Comparison of ENCODE assay signal across 21 cellular contexts in genomic region chr10:131834152-131834810, GRCh38.
"Had no signal": no experiment of that assay in that cellular context is flagged by ENCODE, and none has a peak within 500 bp of the region (broad histone marks: within the 10 kb centered on the region; RNA-seq: fewer than 3 reads in every experiment).

No MANE protein-coding gene starts in this region.

- H3K9ac ChIP-seq: parathyroid adenoma had no signal

- H2AFZ ChIP-seq: hepatocyte, parathyroid adenoma had no signal

- H3K27me3 ChIP-seq: hepatocyte, uterus had no signal

- H3K27ac ChIP-seq: coronary artery, esophagus muscularis mucosa, hepatocyte, left ventricle myocardium inferior, parathyroid adenoma, transverse colon, uterus had no signal

- H3K9me3 ChIP-seq: transverse colon, uterus had no signal

- H3K4me1 ChIP-seq: esophagus muscularis mucosa, left ventricle myocardium inferior, parathyroid adenoma, transverse colon, uterus had no signal

- H3K36me3 ChIP-seq: esophagus muscularis mucosa, left ventricle myocardium inferior, transverse colon had no signal

- H3K4me2 ChIP-seq: hepatocyte had no signal

- H3K79me2 ChIP-seq: hepatocyte, parathyroid adenoma had no signal

- DNase-seq: activated CD4-positive, alpha-beta T cell treated with anti-CD3 and anti-CD28 coated beads, Interleukin-2, amount 50 U/mL, for 1 hour; activated CD4-positive, CD25-positive, alpha-beta regulatory T cell treated with anti-CD3 and anti-CD28 coated beads, Interleukin-2, amount 50 U/mL, for 72 hours; activated CD8-positive, alpha-beta T cell treated with anti-CD3 and anti-CD28 coated beads, Interleukin-2, amount 10 ng/mL, durations not matched to agents 7 days and 5 days; activated gamma-delta T cell treated with Interleukin-2 at 50 U/mL for 16 hours; activated T-cell treated with anti-CD3 and anti-CD28 coated beads, Interleukin-2, amount 50 U/mL, for 1 hour; immature natural killer cell; kidney glomerular epithelial cell; left ventricle myocardium inferior; midbrain; stimulated activated CD4-positive, alpha-beta T cell treated with anti-CD3 and anti-CD28 coated beads, Interleukin-12 subunit alpha, Interleukin-12 subunit beta, amount 100 ng/mL, for 4 hours; stimulated activated CD4-positive, alpha-beta T cell treated with anti-CD3 and anti-CD28 coated beads, Interleukin-4, amount 100 ng/mL, for 4 hours; substantia nigra; transverse colon; uterus had no signal

- ATAC-seq: activated CD8-positive, alpha-beta T cell treated with anti-CD3 and anti-CD28 coated beads, Interleukin-2, amount 10 ng/mL, durations not matched to agents 7 days and 5 days; activated naive CD4-positive, alpha-beta T cell treated with anti-CD3 and anti-CD28 coated beads, Interleukin-2, amount 50 U/mL, for 72 hours had no signal

- H3K4me3 ChIP-seq: coronary artery, esophagus muscularis mucosa, hepatocyte, left ventricle myocardium inferior, transverse colon, uterus had no signal

- FAIRE-seq: bronchial epithelial cell, frontal cortex had no signal
